12 cellular contexts compared by ENCODE assay signal in genomic region chr1:154906621-154907081, GRCh38. TPM values are rescaled to one million over a fixed set of nuclear protein-coding genes. Genes with fewer than 3 reads are reported as not detected.
DNase-seq lines count a peak whose midpoint lies in the region; ATAC-seq lines count a peak whose summit lies in the region.
"Had no signal": no experiment of that assay in that cellular context is flagged by ENCODE, and none has a peak within 500 bp of the region (broad histone marks: within the 10 kb centered on the region; RNA-seq: fewer than 3 reads in every experiment).

No MANE protein-coding gene starts in this region.

- H3K79me1 ChIP-seq in mesendoderm (ENCODE audit: low read length) = no peaks in the 10 kb centered on the region

- no peaks in the 10 kb centered on the region for H3K9me3 Mint-ChIP-seq in effector memory CD8-positive, alpha-beta T cell

- no peak overlapping the region for H3K9ac ChIP-seq in mesendoderm (ENCODE audit: low read length)

- H3K4me2 ChIP-seq in mesendoderm (ENCODE audit: low read length) = no peak overlapping the region

- WGBS in mesendoderm (ENCODE audit: extremely low coverage, insufficient coverage, low lambda C conversion rate) = no CpG with 5 or more reads among the region's 7 CpGs

- no peaks in the 10 kb centered on the region for H3K36me3 Mint-ChIP-seq in effector memory CD8-positive, alpha-beta T cell (ENCODE audit: insufficient read depth)

- H3K36me3 ChIP-seq in mesendoderm (ENCODE audit: control insufficient read depth, insufficient read depth, low read length) = no peaks in the 10 kb centered on the region

- H3K4ac ChIP-seq in mesendoderm (ENCODE audit: low read depth, low read length) = no peak overlapping the region

- H3K56ac ChIP-seq in mesendoderm (ENCODE audit: low read length) = no peak overlapping the region

- no peak overlapping the region for H3K4me3 ChIP-seq in mesendoderm (ENCODE audit: low read length)

- no peaks in the 10 kb centered on the region for H3K79me2 ChIP-seq in mesendoderm (ENCODE audit: control insufficient read depth, insufficient read depth, low read length)

- no peak overlapping the region for H3K23ac ChIP-seq in mesendoderm (ENCODE audit: low read length)

- H3K4me1 ChIP-seq in mesendoderm (ENCODE audit: control insufficient read depth, low read depth, low read length) = no peaks in the 10 kb centered on the region

- no peak overlapping the region for H4K5ac ChIP-seq in mesendoderm (ENCODE audit: low read length)

- H3K27ac Mint-ChIP-seq in effector memory CD8-positive, alpha-beta T cell = no peak overlapping the region

- no peak overlapping the region for H3K4me3 Mint-ChIP-seq in effector memory CD8-positive, alpha-beta T cell

- no peak overlapping the region for H2BK15ac ChIP-seq in mesendoderm (replicated peaks; ENCODE audit: low read depth)

- H2BK5ac ChIP-seq in mesendoderm (ENCODE audit: low read length) = no peak overlapping the region

- no peak overlapping the region for H4K8ac ChIP-seq in mesendoderm (ENCODE audit: low read depth, low read length)

- H3K27me3 ChIP-seq in mesendoderm (ENCODE audit: insufficient read depth, low read length, poor library complexity) = no peaks in the 10 kb centered on the region

- H3K27ac ChIP-seq in mesendoderm (ENCODE audit: low read depth, low read length) = no peak overlapping the region
- no peak overlapping the region for H3K27ac ChIP-seq in substantia nigra (ENCODE audit: low read depth, low read length, poor library complexity, severe bottlenecking)

- no peak overlapping the region for H3K18ac ChIP-seq in mesendoderm (ENCODE audit: low read length)

- H2BK120ac ChIP-seq in mesendoderm (ENCODE audit: low read depth, low read length) = no peak overlapping the region

- no peaks in the 10 kb centered on the region for H3K27me3 Mint-ChIP-seq in effector memory CD8-positive, alpha-beta T cell

- peaks cover 0 to 2% of the 10 kb centered on the region in 2 donors for H3K4me1 Mint-ChIP-seq in effector memory CD8-positive, alpha-beta T cell (ENCODE audit: low read depth in 2 of 2)

- H2AK5ac ChIP-seq in mesendoderm (ENCODE audit: low read length) = no peak overlapping the region

- no peak for ATAC-seq in effector memory CD8-positive, alpha-beta T cell (replicated peaks)
- ATAC-seq: activated CD4-positive, CD25-positive, alpha-beta regulatory T cell treated with anti-CD3 and anti-CD28 coated beads, Interleukin-2, amount 50 U/mL, for 24 hours had no signal

- DNase-seq in EL = peak; percentile 19
- peak; percentile 18 for DNase-seq in M059J (ENCODE audit: low read depth)
- DNase-seq in dermis blood vessel endothelial cell = peak; percentile 43
- DNase-seq in mesendoderm = peak; percentile 43
- DNase-seq in substantia nigra (lab: John Stamatoyannopoulos, UW) = no peak
- DNase-seq in hypothalamus (lab: John Stamatoyannopoulos, UW) = no peak
- no peak for DNase-seq in effector memory CD8-positive, alpha-beta T cell
- DNase-seq in NCI-H345 (lab: John Stamatoyannopoulos, UW) = no peak
- DNase-seq: cerebellar nuclear complex, midbrain, NCI-H1417 treated with DMSO at 0.1 percent for 48 hours had no signal

RNA-seq across cellular contexts. Expression of gene PMVK, which starts 29.9 kb away (rescaled TPM):
- 5.5 and 6.2 TPM in 2 replicates for total RNA-seq in M059J (2014; rRNA removed; shearing (Covaris generic))
- 6.5 and 9.4 TPM in 2 replicates for total RNA-seq in dermis blood vessel endothelial cell
- 17.9 TPM for polyA plus RNA-seq in mesendoderm (2013, experiment 1 of 2)
- polyA plus RNA-seq in mesendoderm (2013, experiment 2 of 2) = 17.8 TPM

RNA-seq across cellular contexts. Expression of gene KCNN3, which starts 36.6 kb away (rescaled TPM):
- total RNA-seq in M059J (2014; rRNA removed; shearing (Covaris generic)) = 0.37 TPM in 1 of 2 replicates, not detected in the other
- 1.7 and 3.6 TPM in 2 replicates for total RNA-seq in dermis blood vessel endothelial cell
- polyA plus RNA-seq in mesendoderm (2013, experiment 1 of 2) = 0.28 TPM
- 0.18 TPM for polyA plus RNA-seq in mesendoderm (2013, experiment 2 of 2)

RNA-seq across cellular contexts. Expression of gene PBXIP1, which starts 49.2 kb away (rescaled TPM):
- 66.7 and 97.9 TPM in 2 replicates for total RNA-seq in M059J (2014; rRNA removed; shearing (Covaris generic))
- total RNA-seq in dermis blood vessel endothelial cell = 110 and 126 TPM in 2 replicates
- polyA plus RNA-seq in mesendoderm (2013, experiment 1 of 2) = 6.7 TPM
- polyA plus RNA-seq in mesendoderm (2013, experiment 2 of 2) = 6.1 TPM

RNA-seq across cellular contexts. Expression of gene PYGO2, which starts 54.9 kb away (rescaled TPM):
- total RNA-seq in M059J (2014; rRNA removed; shearing (Covaris generic)) = 27.5 and 41.7 TPM in 2 replicates
- 7.1 and 10.0 TPM in 2 replicates for total RNA-seq in dermis blood vessel endothelial cell
- polyA plus RNA-seq in mesendoderm (2013, experiment 1 of 2) = 20.1 TPM
- polyA plus RNA-seq in mesendoderm (2013, experiment 2 of 2) = 18.8 TPM

Comparison
In these comparisons a context has a peak if more than half of its experiments do, and no peak if none do; other contexts are left out.
1. DNase-seq: peak in EL (single experiment), M059J (single experiment), dermis blood vessel endothelial cell (single experiment) and mesendoderm (single experiment); none in substantia nigra (0 of 49), hypothalamus (0 of 51), effector memory CD8-positive, alpha-beta T cell (0 of 3) and NCI-H345 (single experiment).